In the genomic region with DNA sequence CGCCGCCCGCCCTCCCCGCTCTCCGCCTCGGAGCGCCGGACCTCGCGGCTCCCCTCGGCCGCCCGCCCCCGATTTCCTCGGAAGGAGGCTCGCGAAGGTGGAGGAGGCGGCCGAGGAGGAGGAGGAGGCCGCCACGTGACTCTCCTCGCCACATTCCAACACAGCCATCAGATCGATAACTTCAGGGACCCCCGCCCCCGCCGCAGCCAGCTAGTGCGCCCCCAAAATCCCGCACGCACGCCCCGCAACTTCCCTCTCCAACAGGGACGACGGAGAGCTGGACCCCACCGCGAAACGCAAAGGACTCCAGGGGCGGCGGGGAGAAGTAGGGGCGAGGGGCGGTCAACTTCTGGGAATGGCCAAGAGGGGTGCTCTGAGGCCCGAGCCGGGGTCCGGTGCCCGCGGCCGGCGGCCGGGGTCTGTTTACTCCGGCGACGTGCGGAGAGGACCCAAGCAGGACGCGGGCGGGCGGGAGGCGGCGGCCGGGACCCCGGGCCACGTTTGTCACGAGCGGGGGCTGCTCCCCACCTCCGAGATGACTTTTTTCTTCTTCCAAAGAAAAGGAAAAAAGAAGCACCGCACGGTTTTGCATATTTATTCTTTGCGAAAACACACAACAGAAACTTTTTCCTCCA, we compare ENCODE assay signal across 9 cellular contexts. TPM values are rescaled to one million over a fixed set of nuclear protein-coding genes. Genes with fewer than 3 reads are reported as not detected.
A peak's percentile ranks its signal among the peaks of the same experiment; 100 is the strongest.
DNase-seq lines count a peak whose midpoint lies in the region; ATAC-seq lines count a peak whose summit lies in the region.
"Had no signal": no experiment of that assay in that cellular context is flagged by ENCODE, and none has a peak within 500 bp of the region (broad histone marks: within the 10 kb centered on the region; RNA-seq: fewer than 3 reads in every experiment).

No MANE protein-coding gene starts in this region.

- peaks cover 59% of the 10 kb centered on the region for H3K27me3 Mint-ChIP-seq in activated T-cell treated with anti-CD3 and anti-CD28 coated beads, Interleukin-2, amount 50 U/mL, for 4 hours (ENCODE audit: low read depth)

- H3K4me3 ChIP-seq in rectal smooth muscle tissue (ENCODE audit: low read length), result peak overlapping the region; percentile 89

- peaks cover 13% of the 10 kb centered on the region for H3K4me1 Mint-ChIP-seq in activated T-cell treated with anti-CD3 and anti-CD28 coated beads, Interleukin-2, amount 50 U/mL, for 4 hours (ENCODE audit: low read depth)

- peak; percentile 34 for DNase-seq in DMS53 (lab: John Stamatoyannopoulos, UW)
- no peak for DNase-seq in DMS53 treated with DMSO at 0.1 percent for 48 hours (lab: John Stamatoyannopoulos, UW; ENCODE audit: unreplicated experiment)
- DNase-seq in activated T-cell treated with anti-CD3 and anti-CD28 coated beads, Interleukin-2, amount 50 U/mL, for 4 hours, result no peak
- DNase-seq in left ventricle myocardium superior, result peak; percentile 58
- DNase-seq in midbrain (lab: John Stamatoyannopoulos, UW), result no peak

- no peaks in the 10 kb centered on the region for H3K4me1 ChIP-seq in rectal smooth muscle tissue (ENCODE audit: control insufficient read depth, insufficient read depth, low read length)

- no peak for ATAC-seq in activated T-cell treated with anti-CD3 and anti-CD28 coated beads, Interleukin-2, amount 50 U/mL, for 4 hours
- peak; percentile 6 for ATAC-seq in left ventricle myocardium superior
- ATAC-seq in HG03196 (IDR thresholded peaks at IDR 0.05; ENCODE audit: unreplicated experiment), result no peak
- ATAC-seq in GM21825 (IDR thresholded peaks at IDR 0.05; ENCODE audit: unreplicated experiment), result no peak

- H3K9ac ChIP-seq in rectal smooth muscle tissue (ENCODE audit: low read length), result no peak overlapping the region

- no peaks in the 10 kb centered on the region for H3K27me3 ChIP-seq in rectal smooth muscle tissue (ENCODE audit: control insufficient read depth, insufficient read depth, low read length)

- H3K9me3 Mint-ChIP-seq in activated T-cell treated with anti-CD3 and anti-CD28 coated beads, Interleukin-2, amount 50 U/mL, for 4 hours, result peaks cover 5% of the 10 kb centered on the region

- H3K27ac ChIP-seq in rectal smooth muscle tissue (ENCODE audit: low read depth, low read length), result peak overlapping the region; percentile 79
- H3K27ac ChIP-seq: VCaP had no signal

- no peaks in the 10 kb centered on the region for H3K36me3 ChIP-seq in rectal smooth muscle tissue (ENCODE audit: control insufficient read depth, insufficient read depth, low read length)

- intact Hi-C loops in left ventricle myocardium superior (cut with micrococcal nuclease), result loop anchor here (5.0 to 10.0 kb wide), 3 partner anchors 55 to 465 kb away; no protein-coding TSS in a partner anchor

- no peaks in the 10 kb centered on the region for H3K36me3 Mint-ChIP-seq in activated T-cell treated with anti-CD3 and anti-CD28 coated beads, Interleukin-2, amount 50 U/mL, for 4 hours (ENCODE audit: insufficient read depth)

- peak overlapping the region; percentile 80 for H3K4me3 Mint-ChIP-seq in activated T-cell treated with anti-CD3 and anti-CD28 coated beads, Interleukin-2, amount 50 U/mL, for 4 hours

RNA-seq across cellular contexts. Expression of gene ZNF521, which starts 1.9 kb away (rescaled TPM):
- total RNA-seq in activated T-cell treated with anti-CD3 and anti-CD28 coated beads, Interleukin-2, amount 50 U/mL, for 4 hours, result under 1 TPM; 0.15 to 0.33 (median 0.16) TPM
- total RNA-seq in left ventricle myocardium superior, result 28.8 TPM

Comparison
In these comparisons a context has a peak if more than half of its experiments do, and no peak if none do; other contexts are left out.
1. DNase-seq: peak in DMS53 (single experiment) and left ventricle myocardium superior (single experiment); none in DMS53 treated with DMSO at 0.1 percent for 48 hours (single experiment), activated T-cell treated with anti-CD3 and anti-CD28 coated beads, Interleukin-2, amount 50 U/mL, for 4 hours (single experiment) and midbrain (single experiment).
2. RNA of gene ZNF521, which starts 1.9 kb away (total RNA-seq): 28.8 TPM in left ventricle myocardium superior (single experiment); 0.15 to 0.33 TPM in activated T-cell treated with anti-CD3 and anti-CD28 coated beads, Interleukin-2, amount 50 U/mL, for 4 hours; every median in the first group is over 10 times any median in the second.